ENCODE assay signal across 28 cellular contexts in genomic region chr1:239053269-239053668, GRCh38.
"Had no signal": no experiment of that assay in that cellular context is flagged by ENCODE, and none has a peak within 500 bp of the region (broad histone marks: within the 10 kb centered on the region; RNA-seq: fewer than 3 reads in every experiment).

No MANE protein-coding gene starts in this region.

- ATAC-seq: activated CD8-positive, alpha-beta memory T cell treated with anti-CD3 and anti-CD28 coated beads, Interleukin-2, amount 10 ng/mL, durations not matched to agents 7 days and 5 days; activated naive CD8-positive, alpha-beta T cell treated with anti-CD3 and anti-CD28 coated beads, Interleukin-2, amount 50 U/mL, for 24 hours; T-cell had no signal

- H3K27me3 Mint-ChIP-seq: activated B cell treated with CpG ODN at 0.5 μM for 24 hours; activated CD4-positive, alpha-beta T cell treated with anti-CD3 and anti-CD28 coated beads, Interleukin-2, amount 10 ng/mL, durations not matched to agents 24 days and 14 days; activated CD8-positive, alpha-beta memory T cell treated with anti-CD3 and anti-CD28 coated beads, Interleukin-2, amount 10 ng/mL, durations not matched to agents 7 days and 5 days; activated naive CD4-positive, alpha-beta T cell treated with anti-CD3 and anti-CD28 coated beads, Interleukin-2, amount 50 U/mL, for 24 hours; activated naive CD8-positive, alpha-beta T cell treated with anti-CD3 and anti-CD28 coated beads, Interleukin-2, amount 50 U/mL, for 24 hours; activated T-cell treated with anti-CD3 and anti-CD28 coated beads, Interleukin-2, amount 50 U/mL, for 24 hours; T-cell had no signal

- H3K36me3 Mint-ChIP-seq: activated CD8-positive, alpha-beta memory T cell treated with anti-CD3 and anti-CD28 coated beads, Interleukin-2, amount 10 ng/mL, durations not matched to agents 7 days and 5 days; activated naive CD4-positive, alpha-beta T cell treated with anti-CD3 and anti-CD28 coated beads, Interleukin-2, amount 50 U/mL, for 24 hours; T-cell had no signal

- H3K36me3 ChIP-seq: ascending aorta, brain microvascular endothelial cell, cardiac muscle cell, Peyer's patch, SJSA1 had no signal

- DNase-seq: activated B cell treated with CpG ODN at 0.5 μM for 24 hours; activated CD4-positive, alpha-beta T cell treated with anti-CD3 and anti-CD28 coated beads for 1 hour; activated CD4-positive, alpha-beta T cell treated with anti-CD3 and anti-CD28 coated beads, Interleukin-2, amount 10 ng/mL, durations not matched to agents 24 days and 14 days; activated CD4-positive, alpha-beta T cell treated with anti-CD3 and anti-CD28 coated beads, Interleukin-2, amount 50 U/mL, for 48 hours; activated CD8-positive, alpha-beta memory T cell treated with anti-CD3 and anti-CD28 coated beads, Interleukin-2, amount 10 ng/mL, durations not matched to agents 7 days and 5 days; activated effector memory CD4-positive, alpha-beta T cell treated with Interleukin-2 at 50 U/mL for 16 hours; activated naive CD4-positive, alpha-beta T cell; activated naive CD8-positive, alpha-beta T cell treated with anti-CD3 and anti-CD28 coated beads, Interleukin-2, amount 50 U/mL, for 24 hours; activated T-cell treated with anti-CD3 and anti-CD28 coated beads, Interleukin-2, amount 50 U/mL, for 24 hours; amniotic stem cell; brain microvascular endothelial cell; MV-4-11; NCI-H1092 treated with DMSO at 0.1 percent for 48 hours; NCI-H1417 treated with DMSO at 0.1 percent for 48 hours; NCI-H1694; NCI-H2029; NCI-H510A treated with DMSO at 0.1 percent for 48 hours; NCI-H69; Peyer's patch; Right ventricle myocardium superior; T-cell; T-helper 2 cell; T1000 had no signal

- H3K4me1 ChIP-seq: ascending aorta, Peyer's patch, SJSA1 had no signal

- H3K27me3 ChIP-seq: ascending aorta, brain microvascular endothelial cell, cardiac muscle cell, Peyer's patch, SJSA1 had no signal

- H3K4me1 Mint-ChIP-seq: activated B cell treated with CpG ODN at 0.5 μM for 24 hours; activated CD4-positive, alpha-beta T cell treated with anti-CD3 and anti-CD28 coated beads, Interleukin-2, amount 10 ng/mL, durations not matched to agents 24 days and 14 days; activated CD8-positive, alpha-beta memory T cell treated with anti-CD3 and anti-CD28 coated beads, Interleukin-2, amount 10 ng/mL, durations not matched to agents 7 days and 5 days; activated naive CD4-positive, alpha-beta T cell treated with anti-CD3 and anti-CD28 coated beads, Interleukin-2, amount 50 U/mL, for 24 hours; activated naive CD8-positive, alpha-beta T cell treated with anti-CD3 and anti-CD28 coated beads, Interleukin-2, amount 50 U/mL, for 24 hours; T-cell had no signal

- H3K4me3 Mint-ChIP-seq: activated B cell treated with CpG ODN at 0.5 μM for 24 hours; activated CD4-positive, alpha-beta T cell treated with anti-CD3 and anti-CD28 coated beads, Interleukin-2, amount 10 ng/mL, durations not matched to agents 24 days and 14 days; activated CD8-positive, alpha-beta memory T cell treated with anti-CD3 and anti-CD28 coated beads, Interleukin-2, amount 10 ng/mL, durations not matched to agents 7 days and 5 days; activated naive CD4-positive, alpha-beta T cell treated with anti-CD3 and anti-CD28 coated beads, Interleukin-2, amount 50 U/mL, for 24 hours; activated naive CD8-positive, alpha-beta T cell treated with anti-CD3 and anti-CD28 coated beads, Interleukin-2, amount 50 U/mL, for 24 hours; activated T-cell treated with anti-CD3 and anti-CD28 coated beads, Interleukin-2, amount 50 U/mL, for 24 hours; activated T-helper 1 cell treated with anti-CD3 and anti-CD28 coated beads, Interleukin-12 subunit alpha, Interleukin-12 subunit beta, Interleukin-2, Interleukin-4 antibody, amounts not matched to agents 30 ng/mL and 10 ng/mL and 1 ng/mL, durations not matched to agents 14 hours and 24 hours and 36 hours; T-cell had no signal

- H3K4me3 ChIP-seq: ascending aorta, cardiac muscle cell, Peyer's patch, SJSA1 had no signal

- H3K9me3 ChIP-seq: ascending aorta, Peyer's patch had no signal

- H3K27ac Mint-ChIP-seq: activated B cell treated with CpG ODN at 0.5 μM for 24 hours; activated CD4-positive, alpha-beta T cell treated with anti-CD3 and anti-CD28 coated beads, Interleukin-2, amount 10 ng/mL, durations not matched to agents 24 days and 14 days; activated CD8-positive, alpha-beta memory T cell treated with anti-CD3 and anti-CD28 coated beads, Interleukin-2, amount 10 ng/mL, durations not matched to agents 7 days and 5 days; activated naive CD4-positive, alpha-beta T cell treated with anti-CD3 and anti-CD28 coated beads, Interleukin-2, amount 50 U/mL, for 24 hours; activated naive CD8-positive, alpha-beta T cell treated with anti-CD3 and anti-CD28 coated beads, Interleukin-2, amount 50 U/mL, for 24 hours; activated T-cell treated with anti-CD3 and anti-CD28 coated beads, Interleukin-2, amount 50 U/mL, for 24 hours; activated T-helper 1 cell treated with anti-CD3 and anti-CD28 coated beads, Interleukin-12 subunit alpha, Interleukin-12 subunit beta, Interleukin-2, Interleukin-4 antibody, amounts not matched to agents 30 ng/mL and 10 ng/mL and 1 ng/mL, durations not matched to agents 14 hours and 24 hours and 36 hours; T-cell had no signal
